Comparison of ENCODE assay signal across 27 cellular contexts in the genomic region with DNA sequence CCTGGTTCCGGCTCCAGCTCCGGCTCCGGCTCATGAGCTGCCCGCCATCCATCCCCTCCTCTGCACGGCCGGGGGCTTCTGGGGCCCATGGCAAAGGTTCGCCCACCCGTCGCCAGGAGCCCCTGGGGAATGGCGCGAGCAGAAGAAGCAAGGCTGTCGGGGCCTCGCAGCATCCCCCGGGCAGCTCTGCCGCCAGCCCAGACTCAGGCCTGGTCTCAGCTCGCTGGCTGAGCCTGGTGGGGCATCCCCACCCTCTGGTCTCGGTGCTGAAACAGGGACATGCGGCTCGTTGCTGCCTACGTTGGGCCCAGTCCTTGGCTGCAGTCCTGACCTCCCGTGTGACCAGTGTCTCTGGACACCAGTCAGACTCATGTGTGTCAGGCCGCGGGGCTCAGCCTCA.
"Had no signal": no experiment of that assay in that cellular context is flagged by ENCODE, and none has a peak within 500 bp of the region (broad histone marks: within the 10 kb centered on the region; RNA-seq: fewer than 3 reads in every experiment).

No MANE protein-coding gene starts in this region.

- H3K27me3 ChIP-seq: stomach, suprapubic skin, testis, thyroid gland, tibial artery, tibial nerve, transverse colon, upper lobe of left lung, upper lobe of right lung, uterus, vagina had no signal

- H3K4me3 ChIP-seq: stomach, suprapubic skin, testis, thoracic aorta, thyroid gland, tibial artery, tibial nerve, transverse colon, upper lobe of left lung, upper lobe of right lung, uterus, vagina had no signal

- H3K4me1 ChIP-seq: stomach, tibial artery, transverse colon, upper lobe of left lung, upper lobe of right lung had no signal

- H3K36me3 ChIP-seq: uterus had no signal

- ATAC-seq: stimulated activated effector memory CD8-positive, alpha-beta T cell treated with anti-CD3 and anti-CD28 coated beads, Interleukin-12 subunit alpha, Interleukin-12 subunit beta, amount 100 ng/mL, for 72 hours; stimulated activated memory B cell treated with anti-CD40 and anti-IgM and Interleukin-4, amounts not matched to agents 10 μg/mL and 1 μg/mL and 100 μg/mL, for 72 hours; stimulated activated naive B cell treated with anti-CD40 and anti-IgM and Interleukin-4, amounts not matched to agents 10 μg/mL and 1 μg/mL and 100 μg/mL, for 72 hours; stimulated activated naive CD8-positive, alpha-beta T cell treated with anti-CD3 and anti-CD28 coated beads, Interleukin-15, amount 100 ng/mL, for 72 hours; stimulated activated naive CD8-positive, alpha-beta T cell treated with anti-CD3 and anti-CD28 coated beads, Interleukin-15, Interleukin-2, amounts not matched to agents 100 U/mL and 50 U/mL, for 24 hours; upper lobe of right lung had no signal

- H3K27ac ChIP-seq: stomach, suprapubic skin, testis, thoracic aorta, thyroid gland, tibial artery, tibial nerve, transverse colon, upper lobe of left lung, upper lobe of right lung, uterus, vagina had no signal

- DNase-seq: stimulated activated CD4-positive, alpha-beta T cell treated with anti-CD3 and anti-CD28 coated beads, Interleukin-2, amount 100 ng/mL, for 48 hours; stimulated activated CD4-positive, alpha-beta T cell treated with anti-CD3 and anti-CD28 coated beads, Interleukin-4, amount 100 ng/mL, for 1 hour; stimulated activated CD4-positive, alpha-beta T cell treated with anti-CD3 and anti-CD28 coated beads, Interleukin-4, amount 100 ng/mL, for 24 hours; stimulated activated CD4-positive, alpha-beta T cell treated with anti-CD3 and anti-CD28 coated beads, Interleukin-4, amount 100 ng/mL, for 4 hours; stimulated activated CD8-positive, alpha-beta memory T cell treated with anti-CD3 and anti-CD28 coated beads, Interleukin-4, amount 100 ng/mL, for 48 hours; stimulated activated naive B cell treated with anti-CD40 and anti-IgM and Interleukin-4, amounts not matched to agents 10 μg/mL and 1 μg/mL and 100 μg/mL, for 72 hours; stimulated activated naive CD4-positive, alpha-beta T cell; stimulated activated naive CD4-positive, alpha-beta T cell treated with Interleukin-2 at 50 U/mL for 16 hours; stimulated activated naive CD8-positive, alpha-beta T cell treated with anti-CD3 and anti-CD28 coated beads, Interleukin-15, amount 100 ng/mL, for 72 hours; stimulated activated naive CD8-positive, alpha-beta T cell treated with anti-CD3 and anti-CD28 coated beads, Interleukin-15, Interleukin-2, amounts not matched to agents 100 U/mL and 50 U/mL, for 24 hours; stomach; substantia nigra; testis; thyroid gland; tibial artery; transverse colon; trophoblast cell; upper lobe of right lung; uterus had no signal

- H3K9me3 ChIP-seq: suprapubic skin, testis, thyroid gland, upper lobe of right lung, uterus, vagina had no signal

- FAIRE-seq: urothelium cell line had no signal
